In the genomic region with DNA sequence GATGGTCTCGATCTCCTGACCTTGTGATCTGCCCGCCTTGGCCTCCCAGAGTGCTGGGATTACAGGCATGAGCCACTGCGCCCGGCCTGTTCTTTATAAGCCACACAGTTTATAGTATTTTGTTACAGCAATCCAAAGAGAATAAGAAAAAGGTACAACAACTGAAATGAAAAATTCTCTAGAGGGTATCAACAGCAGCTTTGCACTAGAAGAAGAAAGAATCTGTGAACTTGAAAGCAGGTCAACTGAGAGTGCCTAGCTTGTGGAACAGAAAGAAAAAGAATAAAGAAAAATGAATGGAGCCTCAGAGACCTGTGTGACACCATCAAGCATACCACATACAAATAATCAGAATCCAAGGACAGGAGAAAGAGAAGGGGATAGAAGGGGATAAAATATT, we compare ENCODE assay signal across 25 cellular contexts.
"Had no signal": no experiment of that assay in that cellular context is flagged by ENCODE, and none has a peak within 500 bp of the region (broad histone marks: within the 10 kb centered on the region; RNA-seq: fewer than 3 reads in every experiment).

No MANE protein-coding gene starts in this region.

- H3K27ac ChIP-seq: gastroesophageal sphincter, hepatocyte, left ventricle myocardium inferior, neutrophil, ovary, skin epidermis, upper lobe of right lung had no signal

- H3K4me3 ChIP-seq: gastroesophageal sphincter, hepatocyte, left ventricle myocardium inferior, mucosa of descending colon, ovary, skin epidermis, upper lobe of right lung had no signal

- H3K4me3 Mint-ChIP-seq: activated T-cell treated with anti-CD3 and anti-CD28 coated beads, Interleukin-2, amount 50 U/mL, for 24 hours; nephron progenitor cell; WTC11 had no signal

- H3K4me2 ChIP-seq: hepatocyte had no signal

- DNase-seq: activated CD4-positive, alpha-beta T cell treated with anti-CD3 and anti-CD28 coated beads for 1 hour; activated CD4-positive, alpha-beta T cell treated with anti-CD3 and anti-CD28 coated beads, Interleukin-2, amount 50 U/mL, for 4 hours; activated CD8-positive, alpha-beta memory T cell treated with anti-CD3 and anti-CD28 coated beads, Interleukin-2, amount 50 U/mL, for 48 hours; activated gamma-delta T cell treated with Interleukin-2 at 50 U/mL for 16 hours; activated T-cell treated with anti-CD3 and anti-CD28 coated beads, Interleukin-2, amount 50 U/mL, for 24 hours; amygdala; caudate nucleus; islet precursor cell; left ventricle myocardium inferior; mucosa of descending colon; nephron progenitor cell; ovary; stimulated activated CD4-positive, alpha-beta T cell treated with anti-CD3 and anti-CD28 coated beads, Interleukin-12 subunit alpha, Interleukin-12 subunit beta, amount 100 ng/mL, for 4 hours; stimulated activated CD4-positive, alpha-beta T cell treated with anti-CD3 and anti-CD28 coated beads, Interleukin-4, amount 100 ng/mL, for 1 hour; stimulated activated naive CD8-positive, alpha-beta T cell treated with anti-CD3 and anti-CD28 coated beads, Interleukin-15, Interleukin-2, amounts not matched to agents 100 U/mL and 50 U/mL, for 24 hours; substantia nigra; upper lobe of right lung had no signal

- H2AFZ ChIP-seq: hepatocyte had no signal

- H3K4me1 ChIP-seq: gastroesophageal sphincter, left ventricle myocardium inferior had no signal

- H3K27ac Mint-ChIP-seq: nephron progenitor cell, progenitor cell of endocrine pancreas, WTC11 had no signal

- ATAC-seq: gastroesophageal sphincter; mucosa of descending colon; sciatic nerve; stimulated activated naive CD8-positive, alpha-beta T cell treated with anti-CD3 and anti-CD28 coated beads, Interleukin-15, Interleukin-2, amounts not matched to agents 100 U/mL and 50 U/mL, for 24 hours; upper lobe of right lung; WTC11 had no signal

- H3K27me3 ChIP-seq: gastroesophageal sphincter, hepatocyte, neutrophil, ovary, upper lobe of right lung had no signal

- H3K36me3 ChIP-seq: gastroesophageal sphincter, left ventricle myocardium inferior, neutrophil, ovary, upper lobe of right lung had no signal

- H3K79me2 ChIP-seq: hepatocyte had no signal

- FAIRE-seq: endothelial cell of umbilical vein had no signal

- H3K27me3 Mint-ChIP-seq: activated T-cell treated with anti-CD3 and anti-CD28 coated beads, Interleukin-2, amount 50 U/mL, for 24 hours had no signal

- H3K9me3 ChIP-seq: neutrophil, upper lobe of right lung had no signal

- H3K36me3 Mint-ChIP-seq: WTC11 had no signal
